ENCODE assay signal across 34 cellular contexts in the genomic region with DNA sequence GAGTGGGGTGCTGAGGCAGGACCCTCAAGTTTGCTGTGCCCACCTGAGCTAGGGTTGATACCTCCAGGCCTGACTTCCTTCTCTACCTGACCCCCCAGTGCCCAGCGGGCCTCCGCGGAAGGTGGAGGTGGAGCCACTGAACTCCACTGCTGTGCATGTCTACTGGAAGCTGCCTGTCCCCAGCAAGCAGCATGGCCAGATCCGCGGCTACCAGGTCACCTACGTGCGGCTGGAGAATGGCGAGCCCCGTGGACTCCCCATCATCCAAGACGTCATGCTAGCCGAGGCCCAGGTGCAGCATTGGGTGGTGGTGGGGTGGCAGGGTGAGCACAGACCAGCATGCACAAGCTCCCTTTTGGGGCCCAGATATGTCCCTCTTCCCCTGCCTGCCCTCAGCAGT.
"Had no signal": no experiment of that assay in that cellular context is flagged by ENCODE, and none has a peak within 500 bp of the region (broad histone marks: within the 10 kb centered on the region; RNA-seq: fewer than 3 reads in every experiment).

No MANE protein-coding gene starts in this region.

- H3K9ac ChIP-seq: KMS-11 had no signal

- H3K27ac ChIP-seq: KMS-11 had no signal

- DNase-seq: Karpas-422, Kasumi-1, MG63, MM.1S, MV-4-11, NCI-H1048, NCI-H1092, NCI-H1092 treated with DMSO at 0.1 percent for 48 hours, NCI-H1105, NCI-H1105 treated with DMSO at 0.1 percent for 48 hours, NCI-H1417, NCI-H1417 treated with DMSO at 0.1 percent for 48 hours, NCI-H1436, NCI-H1436 treated with DMSO at 0.1 percent for 48 hours, NCI-H146, NCI-H1694, NCI-H1694 treated with DMSO at 0.1 percent for 48 hours, NCI-H187, NCI-H187 treated with DMSO at 0.1 percent for 48 hours, NCI-H1930, NCI-H2029, NCI-H2029 treated with DMSO at 0.1 percent for 48 hours, NCI-H2081, NCI-H2081 treated with DMSO at 0.1 percent for 48 hours, NCI-H2107, NCI-H2171, NCI-H2171 treated with DMSO at 0.1 percent for 48 hours, NCI-H2227 treated with DMSO at 0.1 percent for 48 hours, NCI-H226, NCI-H345, NCI-H446, NCI-H446 treated with DMSO at 0.1 percent for 48 hours, NCI-H510A had no signal

- H3K4me3 ChIP-seq: MG63 had no signal

- H3K4me2 ChIP-seq: KMS-11 had no signal

- H3K36me3 ChIP-seq: MG63 had no signal

- H3K9me3 ChIP-seq: MG63 had no signal

- H3K27me3 ChIP-seq: MG63 had no signal
